In the genomic region with DNA sequence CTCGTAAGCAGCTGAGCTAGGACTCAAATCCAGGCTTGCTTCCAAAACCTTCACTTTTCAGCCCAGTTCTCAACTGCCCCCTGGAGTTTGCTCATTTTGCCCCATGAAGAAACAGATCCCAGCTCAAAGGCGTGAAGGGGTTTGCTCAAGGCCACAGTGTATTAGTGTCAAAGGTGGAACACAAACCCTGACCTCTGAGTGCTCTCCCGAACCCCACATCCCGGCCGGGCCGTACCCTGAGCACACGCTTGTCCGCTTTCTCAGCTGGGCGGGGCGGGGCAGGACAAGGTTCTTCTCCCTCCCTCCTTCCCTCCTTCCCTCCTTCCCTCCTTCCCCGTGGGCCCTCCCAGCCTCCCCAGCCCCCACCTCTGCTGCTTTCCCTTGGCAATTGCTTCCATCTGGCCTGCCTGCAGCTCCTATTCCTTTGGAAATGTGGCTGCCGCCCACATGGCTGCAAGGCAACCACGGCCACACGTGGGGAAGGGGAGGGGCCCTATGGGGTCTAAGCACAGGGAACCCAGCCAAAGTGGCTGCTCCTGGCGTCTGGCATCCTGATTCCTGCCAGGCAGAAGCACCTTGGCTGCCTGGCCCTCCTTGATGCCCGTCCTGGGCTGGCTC, we compare ENCODE assay signal across 9 cellular contexts. TPM values are rescaled to one million over a fixed set of nuclear protein-coding genes. Genes with fewer than 3 reads are reported as not detected.
DNase-seq lines count a peak whose midpoint lies in the region; ATAC-seq and TF ChIP-seq lines count a peak whose summit lies in the region.
"Had no signal": no experiment of that assay in that cellular context is flagged by ENCODE, and none has a peak within 500 bp of the region (broad histone marks: within the 10 kb centered on the region; RNA-seq: fewer than 3 reads in every experiment).

No MANE protein-coding gene starts in this region.

- ATAC-seq in stimulated activated naive CD8-positive, alpha-beta T cell treated with anti-CD3 and anti-CD28 coated beads, Interleukin-15, Interleukin-2, amounts not matched to agents 100 U/mL and 50 U/mL, for 24 hours = no peak

- DNase-seq in MG63 (peak; percentile 67), brain microvascular endothelial cell (no peak), iris pigment epithelial cell (ENCODE audit: low read depth) (peak; percentile 77), suprapubic skin (ENCODE audit: low spot score in 2 of 2) (peak; percentile 89 to 93), LoVo (ENCODE audit: low spot score) (no peak), endodermal cell (no peak), SK-N-DZ (ENCODE audit: low spot score) (no peak)
- DNase-seq in stimulated activated naive CD8-positive, alpha-beta T cell treated with anti-CD3 and anti-CD28 coated beads, Interleukin-15, Interleukin-2, amounts not matched to agents 100 U/mL and 50 U/mL, for 24 hours = no peak
- DNase-seq: NCI-H1048 had no signal

- no peaks in the 10 kb centered on the region for H3K27me3 ChIP-seq in MG63
- H3K27me3 ChIP-seq in brain microvascular endothelial cell (replicated peaks) = no peaks in the 10 kb centered on the region
- H3K27me3 ChIP-seq in suprapubic skin = no peaks in the 10 kb centered on the region
- H3K27me3 ChIP-seq in endodermal cell (ENCODE audit: control insufficient read depth, insufficient read depth, low read length, poor library complexity, severe bottlenecking) = no peaks in the 10 kb centered on the region

- H3K36me3 Mint-ChIP-seq in endodermal cell (ENCODE audit: low read depth) = peaks cover 2% of the 10 kb centered on the region

- no peak for TF ChIP-seq EP300 in suprapubic skin (IDR thresholded peaks at IDR 0.05)

- no peaks in the 10 kb centered on the region for H3K9me3 Mint-ChIP-seq in endodermal cell

- H3K27ac ChIP-seq in brain microvascular endothelial cell (no peak overlapping the region), suprapubic skin (peak overlapping the region; percentile 83), endodermal cell (ENCODE audit: low read depth, low read length) (no peak overlapping the region)

- peaks cover 66% of the 10 kb centered on the region for H3K4me1 ChIP-seq in suprapubic skin
- peaks cover 7% of the 10 kb centered on the region for H3K4me1 ChIP-seq in endodermal cell (ENCODE audit: control insufficient read depth, insufficient read depth, low read length)

- 22% methylated on average over 14 of the region's 16 CpGs for WGBS in suprapubic skin
- WGBS in endodermal cell (ENCODE audit: insufficient coverage in 1 of 2, insufficient read length in 1 of 2), 2 experiments = 92 to 95% methylated on average over 7 to 16 of the region's 16 CpGs

- no peak for TF ChIP-seq POLR2A in suprapubic skin (IDR thresholded peaks at IDR 0.05)

- H3K4me1 Mint-ChIP-seq in endodermal cell = peaks cover 46% of the 10 kb centered on the region

- peaks cover 14% of the 10 kb centered on the region for H3K36me3 ChIP-seq in MG63
- H3K36me3 ChIP-seq in brain microvascular endothelial cell (replicated peaks) = no peaks in the 10 kb centered on the region
- H3K36me3 ChIP-seq in suprapubic skin = no peaks in the 10 kb centered on the region
- H3K36me3 ChIP-seq in endodermal cell (ENCODE audit: control insufficient read depth, insufficient read depth, low read length) = no peaks in the 10 kb centered on the region

- no peak overlapping the region for H3K4me3 ChIP-seq in MG63
- H3K4me3 ChIP-seq in brain microvascular endothelial cell (ENCODE audit: low read depth, low read length) = no peak overlapping the region
- peak overlapping the region; percentile 12 for H3K4me3 ChIP-seq in suprapubic skin
- H3K4me3 ChIP-seq in endodermal cell (ENCODE audit: low read length) = no peak overlapping the region

- H3K9me3 ChIP-seq in MG63 (no peaks in the 10 kb centered on the region), suprapubic skin (no peaks in the 10 kb centered on the region), endodermal cell (ENCODE audit: control insufficient read depth, low read length) (no peaks in the 10 kb centered on the region)

- no peaks in the 10 kb centered on the region for H3K27me3 Mint-ChIP-seq in endodermal cell (ENCODE audit: insufficient read depth)

- TF ChIP-seq CTCF in brain microvascular endothelial cell (IDR thresholded peaks at IDR 0.05; ENCODE audit: low read depth, low read length, missing control alignments) (peak; percentile 41), suprapubic skin (IDR thresholded peaks at IDR 0.05) (no peak), endodermal cell (conservative IDR thresholded peaks at IDR 0.05) (no peak)

- no peak overlapping the region for H3K4me3 Mint-ChIP-seq in endodermal cell

- H3K9ac ChIP-seq in endodermal cell (ENCODE audit: extremely low read depth, low read length, poor library complexity, severe bottlenecking) = no peak overlapping the region

- in situ Hi-C loops in brain microvascular endothelial cell (cut with HindIII; ENCODE audit: low pct_ligation_motif_present, low sequenced_read_pairs) = no loop called here

- H3K27ac Mint-ChIP-seq in endodermal cell = no peak overlapping the region

RNA-seq across cellular contexts. Expression of gene ST3GAL4, which starts 4.1 kb away (rescaled TPM):
- 44.1 and 57.9 TPM in 2 replicates for total RNA-seq in MG63 (2014; rRNA removed; shearing (Covaris generic); ENCODE audit: low replicate concordance)
- total RNA-seq in suprapubic skin (10 to 100 TPM; 23.6 to 30.9 (median 26.9) TPM), endodermal cell (10 to 100 TPM; 16.5 to 21.5 TPM)
- polyA plus RNA-seq in endodermal cell (2013, experiment 1 of 2) = 15.6 TPM
- 13.3 TPM for polyA plus RNA-seq in endodermal cell (2013, experiment 2 of 2)
- 10.9 and 11.7 TPM in 2 replicates for polyA plus RNA-seq in SK-N-DZ (2014; cell fraction: cytosol; rRNA removed)
- polyA plus RNA-seq in SK-N-DZ (2014; cell fraction: nucleus; rRNA removed) = 12.8 and 13.0 TPM in 2 replicates

RNA-seq across cellular contexts. Expression of gene DCPS, which starts 55.7 kb away (rescaled TPM):
- total RNA-seq in MG63 (2014; rRNA removed; shearing (Covaris generic); ENCODE audit: low replicate concordance) = 27.9 and 31.4 TPM in 2 replicates
- 10 to 100 TPM; 15.4 to 19.1 (median 17.8) TPM for total RNA-seq in suprapubic skin
- 10 to 100 TPM; 19.0 to 22.6 TPM for total RNA-seq in endodermal cell
- 20.5 TPM for polyA plus RNA-seq in endodermal cell (2013, experiment 1 of 2)
- 19.2 TPM for polyA plus RNA-seq in endodermal cell (2013, experiment 2 of 2)
- 13.7 and 17.4 TPM in 2 replicates for polyA plus RNA-seq in SK-N-DZ (2014; cell fraction: cytosol; rRNA removed)
- polyA plus RNA-seq in SK-N-DZ (2014; cell fraction: nucleus; rRNA removed) = 6.0 and 10.6 TPM in 2 replicates

Comparison
In these comparisons a context has a peak if more than half of its experiments do, and no peak if none do; other contexts are left out.
1. DNase-seq: peak in MG63 (single experiment), iris pigment epithelial cell (single experiment) and suprapubic skin (2 of 2); none in brain microvascular endothelial cell (single experiment), stimulated activated naive CD8-positive, alpha-beta T cell treated with anti-CD3 and anti-CD28 coated beads, Interleukin-15, Interleukin-2, amounts not matched to agents 100 U/mL and 50 U/mL, for 24 hours (single experiment), LoVo (single experiment), endodermal cell (single experiment) and SK-N-DZ (single experiment).